ENCODE assay signal across 1 cellular context in genomic region chr19:58513694-58514563, GRCh38.
TF ChIP-seq lines count a peak whose summit lies in the region.

No MANE protein-coding gene starts in this region.

TF ChIP-seq in HepG2, 621 proteins besides CTCF, POLR2A, EP300 and RAD21 (continued from another document):
- TF ChIP-seq, protein P1, sequence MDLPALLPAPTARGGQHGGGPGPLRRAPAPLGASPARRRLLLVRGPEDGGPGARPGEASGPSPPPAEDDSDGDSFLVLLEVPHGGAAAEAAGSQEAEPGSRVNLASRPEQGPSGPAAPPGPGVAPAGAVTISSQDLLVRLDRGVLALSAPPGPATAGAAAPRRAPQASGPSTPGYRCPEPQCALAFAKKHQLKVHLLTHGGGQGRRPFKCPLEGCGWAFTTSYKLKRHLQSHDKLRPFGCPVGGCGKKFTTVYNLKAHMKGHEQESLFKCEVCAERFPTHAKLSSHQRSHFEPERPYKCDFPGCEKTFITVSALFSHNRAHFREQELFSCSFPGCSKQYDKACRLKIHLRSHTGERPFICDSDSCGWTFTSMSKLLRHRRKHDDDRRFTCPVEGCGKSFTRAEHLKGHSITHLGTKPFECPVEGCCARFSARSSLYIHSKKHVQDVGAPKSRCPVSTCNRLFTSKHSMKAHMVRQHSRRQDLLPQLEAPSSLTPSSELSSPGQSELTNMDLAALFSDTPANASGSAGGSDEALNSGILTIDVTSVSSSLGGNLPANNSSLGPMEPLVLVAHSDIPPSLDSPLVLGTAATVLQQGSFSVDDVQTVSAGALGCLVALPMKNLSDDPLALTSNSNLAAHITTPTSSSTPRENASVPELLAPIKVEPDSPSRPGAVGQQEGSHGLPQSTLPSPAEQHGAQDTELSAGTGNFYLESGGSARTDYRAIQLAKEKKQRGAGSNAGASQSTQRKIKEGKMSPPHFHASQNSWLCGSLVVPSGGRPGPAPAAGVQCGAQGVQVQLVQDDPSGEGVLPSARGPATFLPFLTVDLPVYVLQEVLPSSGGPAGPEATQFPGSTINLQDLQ (CRISPR knock-in tag; IDR thresholded peaks at IDR 0.05) = peak; percentile 60; the same call in 1 of the 2 replicates
- TF ChIP-seq NFE2L1 (CRISPR knock-in tag; IDR thresholded peaks at IDR 0.05; ENCODE audit: borderline replicate concordance) (no peak), GZF1 (CRISPR knock-in tag; IDR thresholded peaks at IDR 0.05) (no peak), KLF12 (CRISPR knock-in tag; IDR thresholded peaks at IDR 0.05; ENCODE audit: borderline replicate concordance) (peak; percentile 95; the same call in 1 of the 2 replicates), NR3C1 (CRISPR knock-in tag; IDR thresholded peaks at IDR 0.05) (no peak), ZNF781 (CRISPR knock-in tag; IDR thresholded peaks at IDR 0.05; ENCODE audit: borderline replicate concordance, not compliant biosample characterization) (no peak), CBX1 (IDR thresholded peaks at IDR 0.05; ENCODE audit: low read depth) (peak; percentile 90), ZMYM4 (CRISPR knock-in tag; IDR thresholded peaks at IDR 0.05) (peak; percentile 70; the same call in 1 of the 2 replicates), THAP11 (CRISPR knock-in tag; IDR thresholded peaks at IDR 0.05) (peak; percentile 90), HNF4G (IDR thresholded peaks at IDR 0.05; ENCODE audit: borderline replicate concordance, low read depth, low read length) (no peak), HNF4G (CRISPR knock-in tag; IDR thresholded peaks at IDR 0.05; ENCODE audit: borderline replicate concordance, low read depth) (0 out of 2 replicates have a peak, but pooled peaks have one; percentile 62), MLLT10 (CRISPR knock-in tag; IDR thresholded peaks at IDR 0.05) (no peak), FOXO4 (CRISPR knock-in tag; conservative IDR thresholded peaks at IDR 0.05) (no peak), ONECUT2 (CRISPR knock-in tag; IDR thresholded peaks at IDR 0.05) (0 out of 2 replicates have a peak, but pooled peaks have one; percentile 19), SOX13 (IDR thresholded peaks at IDR 0.05) (no peak), SOX13 (CRISPR knock-in tag; conservative IDR thresholded peaks at IDR 0.05 in 1 of 2, IDR thresholded peaks at IDR 0.05 in 1 of 2) (peak in 1 of 2 experiments; percentile 50; a peak in 1 of 4 replicates), ZNF615 (CRISPR knock-in tag; IDR thresholded peaks at IDR 0.05; ENCODE audit: borderline replicate concordance) (no peak), ZNF446 (CRISPR knock-in tag; IDR thresholded peaks at IDR 0.05) (no peak), PHF20 (CRISPR knock-in tag; IDR thresholded peaks at IDR 0.05) (no peak), GATAD1 (CRISPR knock-in tag; IDR thresholded peaks at IDR 0.05) (peak; percentile 71; the same call in 1 of the 2 replicates), ZBTB20 (CRISPR knock-in tag; IDR thresholded peaks at IDR 0.05; ENCODE audit: borderline replicate concordance, low read depth) (peak; percentile 80), SP2 (CRISPR knock-in tag; IDR thresholded peaks at IDR 0.05) (peak; percentile 47), ZNF703 (CRISPR knock-in tag; IDR thresholded peaks at IDR 0.05; ENCODE audit: borderline replicate concordance) (no peak), ZBED4 (CRISPR knock-in tag; IDR thresholded peaks at IDR 0.05; ENCODE audit: borderline replicate concordance) (peak; percentile 58; the same call in 1 of the 2 replicates), ZNF792 (CRISPR knock-in tag; IDR thresholded peaks at IDR 0.05) (0 out of 2 replicates have a peak, but pooled peaks have one; percentile 27), KDM4B (CRISPR knock-in tag; IDR thresholded peaks at IDR 0.05) (no peak), KMT2B (CRISPR knock-in tag; IDR thresholded peaks at IDR 0.05) (no peak), MXD4 (CRISPR knock-in tag; IDR thresholded peaks at IDR 0.05) (peak; percentile 81), TBX2 (CRISPR knock-in tag; IDR thresholded peaks at IDR 0.05; ENCODE audit: borderline replicate concordance) (0 out of 2 replicates have a peak, but pooled peaks have one; percentile 63)
- TF ChIP-seq, protein P2, sequence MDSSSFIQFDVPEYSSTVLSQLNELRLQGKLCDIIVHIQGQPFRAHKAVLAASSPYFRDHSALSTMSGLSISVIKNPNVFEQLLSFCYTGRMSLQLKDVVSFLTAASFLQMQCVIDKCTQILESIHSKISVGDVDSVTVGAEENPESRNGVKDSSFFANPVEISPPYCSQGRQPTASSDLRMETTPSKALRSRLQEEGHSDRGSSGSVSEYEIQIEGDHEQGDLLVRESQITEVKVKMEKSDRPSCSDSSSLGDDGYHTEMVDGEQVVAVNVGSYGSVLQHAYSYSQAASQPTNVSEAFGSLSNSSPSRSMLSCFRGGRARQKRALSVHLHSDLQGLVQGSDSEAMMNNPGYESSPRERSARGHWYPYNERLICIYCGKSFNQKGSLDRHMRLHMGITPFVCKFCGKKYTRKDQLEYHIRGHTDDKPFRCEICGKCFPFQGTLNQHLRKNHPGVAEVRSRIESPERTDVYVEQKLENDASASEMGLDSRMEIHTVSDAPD (CRISPR knock-in tag; IDR thresholded peaks at IDR 0.05) = no peak
- TF ChIP-seq, protein P3, sequence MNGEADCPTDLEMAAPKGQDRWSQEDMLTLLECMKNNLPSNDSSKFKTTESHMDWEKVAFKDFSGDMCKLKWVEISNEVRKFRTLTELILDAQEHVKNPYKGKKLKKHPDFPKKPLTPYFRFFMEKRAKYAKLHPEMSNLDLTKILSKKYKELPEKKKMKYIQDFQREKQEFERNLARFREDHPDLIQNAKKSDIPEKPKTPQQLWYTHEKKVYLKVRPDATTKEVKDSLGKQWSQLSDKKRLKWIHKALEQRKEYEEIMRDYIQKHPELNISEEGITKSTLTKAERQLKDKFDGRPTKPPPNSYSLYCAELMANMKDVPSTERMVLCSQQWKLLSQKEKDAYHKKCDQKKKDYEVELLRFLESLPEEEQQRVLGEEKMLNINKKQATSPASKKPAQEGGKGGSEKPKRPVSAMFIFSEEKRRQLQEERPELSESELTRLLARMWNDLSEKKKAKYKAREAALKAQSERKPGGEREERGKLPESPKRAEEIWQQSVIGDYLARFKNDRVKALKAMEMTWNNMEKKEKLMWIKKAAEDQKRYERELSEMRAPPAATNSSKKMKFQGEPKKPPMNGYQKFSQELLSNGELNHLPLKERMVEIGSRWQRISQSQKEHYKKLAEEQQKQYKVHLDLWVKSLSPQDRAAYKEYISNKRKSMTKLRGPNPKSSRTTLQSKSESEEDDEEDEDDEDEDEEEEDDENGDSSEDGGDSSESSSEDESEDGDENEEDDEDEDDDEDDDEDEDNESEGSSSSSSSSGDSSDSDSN (CRISPR knock-in tag; IDR thresholded peaks at IDR 0.05) = peak; percentile 54; the same call in 1 of the 2 replicates
- TF ChIP-seq, protein P4, sequence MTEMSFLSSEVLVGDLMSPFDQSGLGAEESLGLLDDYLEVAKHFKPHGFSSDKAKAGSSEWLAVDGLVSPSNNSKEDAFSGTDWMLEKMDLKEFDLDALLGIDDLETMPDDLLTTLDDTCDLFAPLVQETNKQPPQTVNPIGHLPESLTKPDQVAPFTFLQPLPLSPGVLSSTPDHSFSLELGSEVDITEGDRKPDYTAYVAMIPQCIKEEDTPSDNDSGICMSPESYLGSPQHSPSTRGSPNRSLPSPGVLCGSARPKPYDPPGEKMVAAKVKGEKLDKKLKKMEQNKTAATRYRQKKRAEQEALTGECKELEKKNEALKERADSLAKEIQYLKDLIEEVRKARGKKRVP (CRISPR knock-in tag; IDR thresholded peaks at IDR 0.05) = no peak
- TF ChIP-seq, protein P5, sequence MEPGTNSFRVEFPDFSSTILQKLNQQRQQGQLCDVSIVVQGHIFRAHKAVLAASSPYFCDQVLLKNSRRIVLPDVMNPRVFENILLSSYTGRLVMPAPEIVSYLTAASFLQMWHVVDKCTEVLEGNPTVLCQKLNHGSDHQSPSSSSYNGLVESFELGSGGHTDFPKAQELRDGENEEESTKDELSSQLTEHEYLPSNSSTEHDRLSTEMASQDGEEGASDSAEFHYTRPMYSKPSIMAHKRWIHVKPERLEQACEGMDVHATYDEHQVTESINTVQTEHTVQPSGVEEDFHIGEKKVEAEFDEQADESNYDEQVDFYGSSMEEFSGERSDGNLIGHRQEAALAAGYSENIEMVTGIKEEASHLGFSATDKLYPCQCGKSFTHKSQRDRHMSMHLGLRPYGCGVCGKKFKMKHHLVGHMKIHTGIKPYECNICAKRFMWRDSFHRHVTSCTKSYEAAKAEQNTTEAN (CRISPR knock-in tag; conservative IDR thresholded peaks at IDR 0.05) = no peak
TF ChIP-seq in HepG2: peak in this region for 256.
